Comparison of ENCODE assay signal across 1 cellular context in the genomic region with DNA sequence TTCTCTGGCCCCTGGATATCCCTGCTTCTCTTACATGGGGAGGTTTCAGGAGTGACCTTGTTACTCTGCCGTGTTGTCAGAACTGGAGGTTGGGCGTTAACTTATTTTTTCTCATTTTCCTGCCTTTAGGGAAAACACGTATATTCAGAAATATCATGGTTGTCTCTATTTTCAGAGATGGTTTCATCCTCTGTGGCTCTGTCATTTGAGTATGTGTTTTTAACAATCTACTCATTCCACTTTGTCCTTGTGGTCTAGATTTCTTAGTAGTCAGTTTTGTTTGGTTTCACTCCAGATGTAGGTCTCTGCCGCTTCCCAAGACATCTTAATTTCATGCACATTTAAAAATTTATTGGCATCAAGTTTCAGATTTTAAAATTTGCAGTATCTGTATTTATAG.
A peak's percentile ranks its signal among the peaks of the same experiment; 100 is the strongest.
TF ChIP-seq lines count a peak whose summit lies in the region.

No MANE protein-coding gene starts in this region.

TF ChIP-seq in HEK293, 187 proteins besides CTCF, POLR2A, EP300 and RAD21 (continued from another document):
- TF ChIP-seq, protein P1, sequence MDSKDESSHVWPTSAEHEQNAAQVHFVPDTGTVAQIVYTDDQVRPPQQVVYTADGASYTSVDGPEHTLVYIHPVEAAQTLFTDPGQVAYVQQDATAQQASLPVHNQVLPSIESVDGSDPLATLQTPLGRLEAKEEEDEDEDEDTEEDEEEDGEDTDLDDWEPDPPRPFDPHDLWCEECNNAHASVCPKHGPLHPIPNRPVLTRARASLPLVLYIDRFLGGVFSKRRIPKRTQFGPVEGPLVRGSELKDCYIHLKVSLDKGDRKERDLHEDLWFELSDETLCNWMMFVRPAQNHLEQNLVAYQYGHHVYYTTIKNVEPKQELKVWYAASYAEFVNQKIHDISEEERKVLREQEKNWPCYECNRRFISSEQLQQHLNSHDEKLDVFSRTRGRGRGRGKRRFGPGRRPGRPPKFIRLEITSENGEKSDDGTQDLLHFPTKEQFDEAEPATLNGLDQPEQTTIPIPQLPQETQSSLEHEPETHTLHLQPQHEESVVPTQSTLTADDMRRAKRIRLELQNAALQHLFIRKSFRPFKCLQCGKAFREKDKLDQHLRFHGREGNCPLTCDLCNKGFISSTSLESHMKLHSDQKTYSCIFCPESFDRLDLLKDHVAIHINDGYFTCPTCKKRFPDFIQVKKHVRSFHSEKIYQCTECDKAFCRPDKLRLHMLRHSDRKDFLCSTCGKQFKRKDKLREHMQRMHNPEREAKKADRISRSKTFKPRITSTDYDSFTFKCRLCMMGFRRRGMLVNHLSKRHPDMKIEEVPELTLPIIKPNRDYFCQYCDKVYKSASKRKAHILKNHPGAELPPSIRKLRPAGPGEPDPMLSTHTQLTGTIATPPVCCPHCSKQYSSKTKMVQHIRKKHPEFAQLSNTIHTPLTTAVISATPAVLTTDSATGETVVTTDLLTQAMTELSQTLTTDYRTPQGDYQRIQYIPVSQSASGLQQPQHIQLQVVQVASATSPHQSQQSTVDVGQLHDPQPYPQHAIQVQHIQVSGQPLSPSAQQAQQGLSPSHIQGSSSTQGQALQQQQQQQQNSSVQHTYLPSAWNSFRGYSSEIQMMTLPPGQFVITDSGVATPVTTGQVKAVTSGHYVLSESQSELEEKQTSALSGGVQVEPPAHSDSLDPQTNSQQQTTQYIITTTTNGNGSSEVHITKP (tag by site-specific recombination; IDR thresholded peaks at IDR 0.05): peak; percentile 33; the same call in 1 of the 2 replicates
- TF ChIP-seq, protein P2, sequence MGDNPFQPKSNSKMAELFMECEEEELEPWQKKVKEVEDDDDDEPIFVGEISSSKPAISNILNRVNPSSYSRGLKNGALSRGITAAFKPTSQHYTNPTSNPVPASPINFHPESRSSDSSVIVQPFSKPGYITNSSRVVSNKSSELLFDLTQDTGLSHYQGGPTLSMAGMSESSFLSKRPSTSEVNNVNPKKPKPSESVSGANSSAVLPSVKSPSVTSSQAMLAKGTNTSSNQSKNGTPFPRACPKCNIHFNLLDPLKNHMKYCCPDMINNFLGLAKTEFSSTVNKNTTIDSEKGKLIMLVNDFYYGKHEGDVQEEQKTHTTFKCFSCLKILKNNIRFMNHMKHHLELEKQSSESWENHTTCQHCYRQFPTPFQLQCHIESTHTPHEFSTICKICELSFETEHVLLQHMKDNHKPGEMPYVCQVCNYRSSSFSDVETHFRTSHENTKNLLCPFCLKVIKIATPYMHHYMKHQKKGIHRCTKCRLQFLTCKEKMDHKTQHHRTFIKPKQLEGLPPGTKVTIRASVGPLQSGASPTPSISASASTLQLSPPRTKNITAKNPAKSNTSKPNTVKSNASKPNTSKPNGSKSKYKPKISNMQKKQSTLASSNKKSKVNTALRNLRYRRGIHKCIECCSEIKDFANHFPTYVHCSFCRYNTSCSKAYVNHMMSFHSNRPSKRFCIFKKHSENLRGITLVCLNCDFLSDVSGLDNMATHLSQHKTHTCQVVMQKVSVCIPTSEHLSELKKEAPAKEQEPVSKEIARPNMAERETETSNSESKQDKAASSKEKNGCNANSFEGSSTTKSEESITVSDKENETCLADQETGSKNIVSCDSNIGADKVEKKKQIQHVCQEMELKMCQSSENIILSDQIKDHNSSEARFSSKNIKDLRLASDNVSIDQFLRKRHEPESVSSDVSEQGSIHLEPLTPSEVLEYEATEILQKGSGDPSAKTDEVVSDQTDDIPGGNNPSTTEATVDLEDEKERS (tag by site-specific recombination; IDR thresholded peaks at IDR 0.05): no peak
- TF ChIP-seq, protein P3, sequence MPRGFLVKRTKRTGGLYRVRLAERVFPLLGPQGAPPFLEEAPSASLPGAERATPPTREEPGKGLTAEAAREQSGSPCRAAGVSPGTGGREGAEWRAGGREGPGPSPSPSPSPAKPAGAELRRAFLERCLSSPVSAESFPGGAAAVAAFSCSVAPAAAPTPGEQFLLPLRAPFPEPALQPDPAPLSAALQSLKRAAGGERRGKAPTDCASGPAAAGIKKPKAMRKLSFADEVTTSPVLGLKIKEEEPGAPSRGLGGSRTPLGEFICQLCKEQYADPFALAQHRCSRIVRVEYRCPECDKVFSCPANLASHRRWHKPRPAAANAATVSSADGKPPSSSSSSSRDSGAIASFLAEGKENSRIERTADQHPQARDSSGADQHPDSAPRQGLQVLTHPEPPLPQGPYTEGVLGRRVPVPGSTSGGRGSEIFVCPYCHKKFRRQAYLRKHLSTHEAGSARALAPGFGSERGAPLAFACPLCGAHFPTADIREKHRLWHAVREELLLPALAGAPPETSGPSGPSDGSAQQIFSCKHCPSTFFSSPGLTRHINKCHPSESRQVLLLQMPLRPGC (tag by site-specific recombination; IDR thresholded peaks at IDR 0.05): no peak
- no peak for TF ChIP-seq ZNF843 (tag by site-specific recombination; IDR thresholded peaks at IDR 0.05)
